8 cellular contexts compared by ENCODE assay signal in genomic region chr14:24147761-24148428, GRCh38. TPM values are rescaled to one million over a fixed set of nuclear protein-coding genes. Genes with fewer than 3 reads are reported as not detected.
A peak's percentile ranks its signal among the peaks of the same experiment; 100 is the strongest.
DNase-seq lines count a peak whose midpoint lies in the region; ATAC-seq and TF ChIP-seq lines count a peak whose summit lies in the region.

No MANE protein-coding gene starts in this region.

- H3K27ac ChIP-seq in GM23248 (peak overlapping the region; percentile 10), SU-DHL-6 (ENCODE audit: low read depth, low read length) (peak overlapping the region; percentile 26), foreskin keratinocyte (no peak overlapping the region)

- H3K79me2 ChIP-seq in GM23248 (ENCODE audit: insufficient read depth), result peaks cover 55% of the 10 kb centered on the region
- peaks cover 26% of the 10 kb centered on the region for H3K79me2 ChIP-seq in SU-DHL-6 (ENCODE audit: insufficient read depth, low read length)

- 5 to 6% methylated on average over 29 of the region's 29 CpGs for WGBS in GM23248 (ENCODE audit: low coverage in 1 of 2, low lambda C conversion rate in 2 of 2, missing lambda C conversion rate in 2 of 2), 2 experiments

- ATAC-seq in foreskin keratinocyte (peak; percentile 0), GM21786 (IDR thresholded peaks at IDR 0.05; ENCODE audit: unreplicated experiment) (no peak), HG03196 (IDR thresholded peaks at IDR 0.05; ENCODE audit: unreplicated experiment) (no peak), HG02981 (IDR thresholded peaks at IDR 0.05; ENCODE audit: unreplicated experiment) (no peak), HG03460 (IDR thresholded peaks at IDR 0.05; ENCODE audit: unreplicated experiment) (no peak)

- peaks cover 31% of the 10 kb centered on the region for H3F3A ChIP-seq in GM23248 (ENCODE audit: insufficient read depth)
- H3F3A ChIP-seq in SU-DHL-6 (ENCODE audit: insufficient read depth), result peaks cover 10% of the 10 kb centered on the region; the same call in 1 of the 2 replicates

- H3K27me3 ChIP-seq in GM23248 (replicated peaks; ENCODE audit: insufficient read depth) (no peaks in the 10 kb centered on the region), SU-DHL-6 (ENCODE audit: low read length) (no peaks in the 10 kb centered on the region), foreskin keratinocyte (no peaks in the 10 kb centered on the region), skeletal muscle satellite cell (ENCODE audit: control insufficient read depth, insufficient read depth, low read length) (no peaks in the 10 kb centered on the region)

- H3K4me2 ChIP-seq in GM23248 (ENCODE audit: unreplicated experiment) (peak overlapping the region; percentile 85), SU-DHL-6 (ENCODE audit: low read depth, low read length, poor library complexity, severe bottlenecking) (peak overlapping the region; percentile 75), skeletal muscle satellite cell (ENCODE audit: low read length) (peak overlapping the region; percentile 95)

- in situ Hi-C loops in GM23248 (cut with MboI), result no loop called here

- H4K20me1 ChIP-seq in GM23248 (ENCODE audit: insufficient read depth) (no peaks in the 10 kb centered on the region), SU-DHL-6 (ENCODE audit: low read depth, low read length) (no peaks in the 10 kb centered on the region)

- no peaks in the 10 kb centered on the region for H3K9me2 ChIP-seq in GM23248 (ENCODE audit: insufficient read depth)
- no peaks in the 10 kb centered on the region for H3K9me2 ChIP-seq in SU-DHL-6 (replicated peaks; ENCODE audit: insufficient read depth, low read length)

- peak; percentile 36 for DNase-seq in GM23248
- DNase-seq in foreskin keratinocyte, result no peak

- H3K4me1 ChIP-seq in GM23248 (ENCODE audit: insufficient read depth), result peaks cover 31% of the 10 kb centered on the region
- no peaks in the 10 kb centered on the region for H3K4me1 ChIP-seq in foreskin keratinocyte
- peaks cover 29% of the 10 kb centered on the region for H3K4me1 ChIP-seq in skeletal muscle satellite cell (ENCODE audit: control insufficient read depth, insufficient read depth, low read length)

- peak overlapping the region; percentile 84 for H3K4me3 ChIP-seq in GM23248
- H3K4me3 ChIP-seq in SU-DHL-6 (ENCODE audit: insufficient read depth, low read length, poor library complexity, severe bottlenecking), result peak overlapping the region; percentile 95
- H3K4me3 ChIP-seq in skeletal muscle satellite cell (ENCODE audit: low read length), result peak overlapping the region; percentile 93

- H3K36me3 ChIP-seq in GM23248 (ENCODE audit: low read depth) (peaks cover 14% of the 10 kb centered on the region), SU-DHL-6 (ENCODE audit: low read length) (0 out of 2 replicates have a peak, but pooled peaks cover 6% of the 10 kb centered on the region), skeletal muscle satellite cell (ENCODE audit: insufficient read depth, low read length) (peaks cover 40% of the 10 kb centered on the region)

- TF ChIP-seq CTCF in SU-DHL-6 (IDR thresholded peaks at IDR 0.05; ENCODE audit: insufficient read depth, low read length, poor library complexity, severe bottlenecking) (no peak), foreskin keratinocyte (conservative IDR thresholded peaks at IDR 0.05) (no peak)

- no peaks in the 10 kb centered on the region for H3K9me3 ChIP-seq in GM23248 (ENCODE audit: low read depth)
- H3K9me3 ChIP-seq in SU-DHL-6 (ENCODE audit: insufficient read depth, low read length), result no peaks in the 10 kb centered on the region
- H3K9me3 ChIP-seq in skeletal muscle satellite cell (replicated peaks; ENCODE audit: low read length), result no peaks in the 10 kb centered on the region

- H2AFZ ChIP-seq in GM23248, result peak overlapping the region; percentile 66
- no peak overlapping the region for H2AFZ ChIP-seq in SU-DHL-6 (ENCODE audit: low read depth, low read length, severe bottlenecking)

- H3K9ac ChIP-seq in GM23248 (peak overlapping the region; percentile 80), SU-DHL-6 (ENCODE audit: low read length) (peak overlapping the region; percentile 91), skeletal muscle satellite cell (ENCODE audit: low read depth, low read length) (peak overlapping the region; percentile 90)

RNA-seq across cellular contexts. Expression of gene RNF31, which starts 0.6 kb away (rescaled TPM):
- total RNA-seq in GM23248 (2014; rRNA removed; shearing (Covaris generic)), result 40.3 and 50.0 TPM in 2 replicates
- polyA plus RNA-seq in GM23248 (2016; fragmentation: Nextera tagmentation; extraction: Ambion mirVana), result 29.4 and 36.7 TPM in 2 replicates
- total RNA-seq in foreskin keratinocyte, result 49.2 and 54.1 TPM in 2 replicates
- 42.3 and 43.7 TPM in 2 replicates for polyA plus RNA-seq in foreskin keratinocyte
- total RNA-seq in skeletal muscle satellite cell (2012; rRNA removed), result 38.7 and 40.6 TPM in 2 replicates

RNA-seq across cellular contexts. Expression of gene PSME2, which starts 1.5 kb away (rescaled TPM):
- 38.3 and 41.4 TPM in 2 replicates for total RNA-seq in GM23248 (2014; rRNA removed; shearing (Covaris generic))
- polyA plus RNA-seq in GM23248 (2016; fragmentation: Nextera tagmentation; extraction: Ambion mirVana), result 158 and 164 TPM in 2 replicates
- 219 and 237 TPM in 2 replicates for total RNA-seq in foreskin keratinocyte
- polyA plus RNA-seq in foreskin keratinocyte, result 309 and 342 TPM in 2 replicates
- total RNA-seq in skeletal muscle satellite cell (2012; rRNA removed), result 79.9 and 122 TPM in 2 replicates

RNA-seq across cellular contexts. Expression of gene EMC9, which starts 6.5 kb away (rescaled TPM):
- 17.1 and 22.9 TPM in 2 replicates for total RNA-seq in GM23248 (2014; rRNA removed; shearing (Covaris generic))
- polyA plus RNA-seq in GM23248 (2016; fragmentation: Nextera tagmentation; extraction: Ambion mirVana) (27.4 and 28.7 TPM in 2 replicates), foreskin keratinocyte (39.5 and 43.5 TPM in 2 replicates)
- total RNA-seq in foreskin keratinocyte, result 22.2 and 23.2 TPM in 2 replicates
- total RNA-seq in skeletal muscle satellite cell (2012; rRNA removed), result 13.8 and 16.5 TPM in 2 replicates

RNA-seq across cellular contexts. Expression of gene PSME1, which starts 11.9 kb away (rescaled TPM):
- total RNA-seq in GM23248 (2014; rRNA removed; shearing (Covaris generic)), result 58.9 and 67.7 TPM in 2 replicates
- 144 and 147 TPM in 2 replicates for polyA plus RNA-seq in GM23248 (2016; fragmentation: Nextera tagmentation; extraction: Ambion mirVana)
- total RNA-seq in foreskin keratinocyte, result 199 and 201 TPM in 2 replicates
- polyA plus RNA-seq in foreskin keratinocyte, result 261 and 270 TPM in 2 replicates
- total RNA-seq in skeletal muscle satellite cell (2012; rRNA removed), result 59.1 and 71.9 TPM in 2 replicates

RNA-seq across cellular contexts. Expression of gene IRF9, which starts 13.2 kb away (rescaled TPM):
- total RNA-seq in GM23248 (2014; rRNA removed; shearing (Covaris generic)), result 56.7 and 58.7 TPM in 2 replicates
- polyA plus RNA-seq in GM23248 (2016; fragmentation: Nextera tagmentation; extraction: Ambion mirVana) (80.0 and 87.1 TPM in 2 replicates), foreskin keratinocyte (99.0 and 108 TPM in 2 replicates)
- total RNA-seq in foreskin keratinocyte, result 128 and 137 TPM in 2 replicates
- 23.1 and 35.2 TPM in 2 replicates for total RNA-seq in skeletal muscle satellite cell (2012; rRNA removed)
